Comparison of ENCODE assay signal across 9 cellular contexts in the genomic region with DNA sequence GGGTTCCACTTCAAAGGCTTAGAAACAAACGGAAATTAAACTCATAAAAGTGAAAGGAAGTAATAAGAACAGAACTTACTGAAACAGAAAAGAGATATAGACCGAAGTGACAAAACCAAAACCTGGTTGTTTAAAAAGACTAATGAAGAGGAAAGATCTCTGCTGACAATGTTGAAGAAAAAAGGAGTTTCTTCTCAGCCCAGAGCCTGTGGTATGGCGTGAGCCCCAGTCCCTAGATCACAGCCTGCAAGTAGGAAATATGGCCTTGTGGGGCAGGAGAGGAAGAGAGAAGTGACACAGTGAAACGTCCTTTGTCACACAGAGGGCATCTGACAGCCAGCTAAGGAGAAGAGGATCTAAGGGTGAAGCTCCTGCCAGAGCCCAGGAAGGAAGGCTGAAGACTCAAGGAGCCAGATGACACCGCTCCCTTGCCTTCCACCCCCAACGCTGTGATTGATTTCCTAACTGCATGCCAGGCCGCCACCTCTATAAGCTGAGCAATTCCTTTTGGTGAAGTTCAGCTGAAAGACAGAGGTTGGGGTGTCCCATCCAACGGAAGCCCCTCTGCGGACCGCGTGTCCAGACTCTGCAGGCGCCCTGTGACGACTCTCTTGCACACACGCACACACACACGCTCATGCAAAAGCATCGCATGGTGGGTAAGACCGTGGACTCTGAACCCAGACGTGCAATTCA.
DNase-seq lines count a peak whose midpoint lies in the region; ATAC-seq lines count a peak whose summit lies in the region.
"Had no signal": no experiment of that assay in that cellular context is flagged by ENCODE, and none has a peak within 500 bp of the region (broad histone marks: within the 10 kb centered on the region; RNA-seq: fewer than 3 reads in every experiment).

No MANE protein-coding gene starts in this region.

- DNase-seq in NCI-H526 treated with DMSO at 0.1 percent for 48 hours (lab: John Stamatoyannopoulos, UW) (no peak), epidermal melanocyte (ENCODE audit: insufficient read length, low spot score) (no peak), islet precursor cell (no peak)

- H3K9me3 Mint-ChIP-seq in activated T-helper 17 cell treated with anti-CD3 and anti-CD28 coated beads, Interleukin-2, amount 50 U/mL, for 72 hours, result peaks cover 4% of the 10 kb centered on the region

- ATAC-seq in GM18907 (IDR thresholded peaks at IDR 0.05; ENCODE audit: unreplicated experiment), result peak; percentile 75
- peak; percentile 55 for ATAC-seq in HG03159 (IDR thresholded peaks at IDR 0.05; ENCODE audit: unreplicated experiment)
- peak; percentile 65 for ATAC-seq in activated T-helper 17 cell treated with anti-CD3 and anti-CD28 coated beads, Interleukin-2, amount 50 U/mL, for 72 hours (replicated peaks)
- no peak for ATAC-seq in HG03571 (IDR thresholded peaks at IDR 0.05; ENCODE audit: unreplicated experiment)

- no peak overlapping the region for H3K9ac ChIP-seq in rectal smooth muscle tissue (ENCODE audit: low read length)

- H3K27me3 ChIP-seq in rectal smooth muscle tissue (ENCODE audit: control insufficient read depth, insufficient read depth, low read length), result no peaks in the 10 kb centered on the region
- H3K27me3 ChIP-seq: tibial artery had no signal

- H3K27ac ChIP-seq in rectal smooth muscle tissue (ENCODE audit: low read depth, low read length), result no peak overlapping the region
- H3K27ac ChIP-seq: tibial artery had no signal

- H3K4me3 Mint-ChIP-seq in activated T-helper 17 cell treated with anti-CD3 and anti-CD28 coated beads, Interleukin-2, amount 50 U/mL, for 72 hours, result peak overlapping the region; percentile 72

- no peaks in the 10 kb centered on the region for H3K27me3 Mint-ChIP-seq in activated T-helper 17 cell treated with anti-CD3 and anti-CD28 coated beads, Interleukin-2, amount 50 U/mL, for 72 hours

- peaks cover 48% of the 10 kb centered on the region for H3K4me1 Mint-ChIP-seq in activated T-helper 17 cell treated with anti-CD3 and anti-CD28 coated beads, Interleukin-2, amount 50 U/mL, for 72 hours

- H3K36me3 Mint-ChIP-seq in activated T-helper 17 cell treated with anti-CD3 and anti-CD28 coated beads, Interleukin-2, amount 50 U/mL, for 72 hours (ENCODE audit: low read depth), result no peaks in the 10 kb centered on the region

- peaks cover 36% of the 10 kb centered on the region for H3K4me1 ChIP-seq in rectal smooth muscle tissue (ENCODE audit: control insufficient read depth, insufficient read depth, low read length)

- peaks cover 4% of the 10 kb centered on the region for H3K36me3 ChIP-seq in rectal smooth muscle tissue (ENCODE audit: control insufficient read depth, insufficient read depth, low read length)
- H3K36me3 ChIP-seq: tibial artery had no signal

- H3K27ac Mint-ChIP-seq in activated T-helper 17 cell treated with anti-CD3 and anti-CD28 coated beads, Interleukin-2, amount 50 U/mL, for 72 hours, result peak overlapping the region; percentile 48

- H3K4me3 ChIP-seq in rectal smooth muscle tissue (ENCODE audit: low read length), result peak overlapping the region; percentile 22
- H3K4me3 ChIP-seq: tibial artery had no signal
